ENCODE assay signal across 1 cellular context in the genomic region with DNA sequence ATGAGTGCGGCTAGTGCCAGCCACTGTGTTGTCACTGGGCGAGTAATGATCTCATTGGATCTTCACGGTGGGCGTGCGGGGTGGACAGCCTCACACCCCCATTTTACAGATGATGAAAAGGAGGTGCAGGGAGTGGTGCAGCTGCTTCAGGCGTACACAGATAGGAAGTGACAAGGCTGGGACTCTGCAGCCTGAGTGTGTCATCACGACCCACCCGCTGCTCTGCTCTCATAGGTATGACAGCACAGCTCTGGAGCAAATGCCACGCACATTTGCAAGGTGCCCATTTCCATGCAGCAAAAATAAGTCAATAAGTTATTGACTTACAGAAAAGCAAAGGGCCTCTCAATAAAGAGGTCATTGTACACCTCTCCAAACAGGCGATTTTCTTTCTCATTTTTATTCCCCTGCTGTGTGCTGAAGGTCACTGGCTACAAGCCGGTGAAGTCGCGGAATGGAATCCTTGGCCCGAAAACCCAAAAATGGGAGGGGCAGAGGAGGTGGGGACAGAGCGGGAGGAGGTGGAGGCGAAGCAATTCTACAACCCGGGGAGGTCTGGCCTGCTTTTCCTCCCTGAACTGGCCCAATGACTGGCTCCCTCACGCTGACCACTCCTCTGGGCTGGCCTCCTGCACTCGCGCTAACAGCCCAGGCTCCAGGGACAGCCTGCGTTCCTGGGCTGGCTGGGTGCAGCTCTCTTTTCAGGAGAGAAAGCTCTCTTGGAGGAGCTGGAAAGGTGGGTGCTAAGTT.
TF ChIP-seq lines count a peak whose summit lies in the region.

Gene SOD3, plus strand, starts transcription at position 658 of the 750 bp plus-strand sequence. CDS start 3,949 bp downstream, outside the sequence.

TF ChIP-seq in H1, 55 proteins besides CTCF, POLR2A, EP300 and RAD21 (continued from another document):
- TF ChIP-seq ASH2L (IDR thresholded peaks at IDR 0.05; ENCODE audit: low read length) (peak; percentile 71), SRF (IDR thresholded peaks at IDR 0.05; ENCODE audit: low read depth, low read length) (no peak), SIX5 (IDR thresholded peaks at IDR 0.05; ENCODE audit: low read depth, low read length) (no peak), CHD2 (IDR thresholded peaks at IDR 0.05; ENCODE audit: low read length) (0 out of 2 replicates have a peak, but pooled peaks have one; percentile 33), POU5F1 (IDR thresholded peaks at IDR 0.05; ENCODE audit: low read depth, low read length) (no peak), CREB1 (IDR thresholded peaks at IDR 0.05) (no peak), RBBP5 (IDR thresholded peaks at IDR 0.05; ENCODE audit: borderline replicate concordance, low read depth, low read length) (peak; percentile 74; the same call in 1 of the 2 replicates), BACH1 (IDR thresholded peaks at IDR 0.05; ENCODE audit: low read length) (no peak), CEBPB (IDR thresholded peaks at IDR 0.05; ENCODE audit: low read depth, low read length) (no peak), TBP (IDR thresholded peaks at IDR 0.05; ENCODE audit: low read depth, low read length) (no peak)
- TF ChIP-seq, protein P1, sequence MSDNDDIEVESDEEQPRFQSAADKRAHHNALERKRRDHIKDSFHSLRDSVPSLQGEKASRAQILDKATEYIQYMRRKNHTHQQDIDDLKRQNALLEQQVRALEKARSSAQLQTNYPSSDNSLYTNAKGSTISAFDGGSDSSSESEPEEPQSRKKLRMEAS (IDR thresholded peaks at IDR 0.05), result 0 out of 2 replicates have a peak, but pooled peaks have one; percentile 31
